Comparison of ENCODE assay signal across 31 cellular contexts in the genomic region with DNA sequence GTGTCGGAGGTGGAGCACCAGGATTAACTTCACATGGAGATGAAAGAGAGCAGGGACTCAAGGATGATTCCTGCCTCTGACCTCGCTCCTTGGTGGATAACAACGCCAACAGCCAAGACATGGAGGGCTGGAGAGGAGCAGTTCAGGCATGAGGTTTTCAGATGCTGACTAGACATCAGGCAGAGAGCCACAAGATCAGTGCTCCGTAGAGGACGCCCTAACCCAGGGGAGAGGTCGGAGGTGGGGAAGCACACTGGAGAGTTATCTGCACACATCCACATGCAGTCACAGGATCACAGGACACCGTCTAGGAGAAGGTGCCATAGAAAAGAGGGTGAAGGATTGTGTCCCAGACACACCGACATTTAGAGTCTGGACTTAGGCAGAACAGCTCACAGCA.
"Had no signal": no experiment of that assay in that cellular context is flagged by ENCODE, and none has a peak within 500 bp of the region (broad histone marks: within the 10 kb centered on the region; RNA-seq: fewer than 3 reads in every experiment).

No MANE protein-coding gene starts in this region.

- H3K9ac ChIP-seq: SK-N-SH had no signal

- H3K4me3 ChIP-seq: cardiac muscle cell, Peyer's patch, SJSA1 had no signal

- H3K36me3 ChIP-seq: brain microvascular endothelial cell, cardiac muscle cell, Peyer's patch, SJSA1 had no signal

- H3K4me2 ChIP-seq: SK-N-SH had no signal

- H3K27me3 ChIP-seq: brain microvascular endothelial cell, cardiac muscle cell, Peyer's patch, SJSA1 had no signal

- H3K9me3 ChIP-seq: Peyer's patch had no signal

- FAIRE-seq: TTC549 had no signal

- DNase-seq: activated CD4-positive, alpha-beta T cell treated with anti-CD3 and anti-CD28 coated beads, Interleukin-2, amount 10 ng/mL, durations not matched to agents 24 days and 14 days; activated CD4-positive, alpha-beta T cell treated with anti-CD3 and anti-CD28 coated beads, Interleukin-2, amount 50 U/mL, for 4 hours; activated CD8-positive, alpha-beta T cell treated with anti-CD3 and anti-CD28 coated beads for 36 hours; activated effector memory CD4-positive, alpha-beta T cell treated with anti-CD3 and anti-CD28 coated beads, Interleukin-2, amount 50 U/mL, for 16 hours; activated naive CD4-positive, alpha-beta T cell; activated naive CD4-positive, alpha-beta T cell treated with anti-CD3 and anti-CD28 coated beads, Interleukin-2, amount 50 U/mL, for 16 hours; activated naive CD8-positive, alpha-beta T cell treated with anti-CD3 and anti-CD28 coated beads for 36 hours; activated T-cell treated with anti-CD3 and anti-CD28 coated beads, Interleukin-2, amount 50 U/mL, for 1 hour; activated T-cell treated with anti-CD3 and anti-CD28 coated beads, Interleukin-2, amount 50 U/mL, for 72 hours; amniotic stem cell; aorta; brain microvascular endothelial cell; NCI-H1092 treated with DMSO at 0.1 percent for 48 hours; NCI-H1417; NCI-H146; NCI-H187; NCI-H2029 treated with DMSO at 0.1 percent for 48 hours; NCI-H2107; NCI-H2171; NCI-H446; NCI-H510A treated with DMSO at 0.1 percent for 48 hours; NCI-H526 treated with DMSO at 0.1 percent for 48 hours; NCI-H774; PC-3; Peyer's patch; RPMI8226; SHP77 treated with DMSO at 0.1 percent for 48 hours; SK-N-SH had no signal

- H3K4me1 ChIP-seq: Peyer's patch, SJSA1 had no signal

- H3K27ac ChIP-seq: brain microvascular endothelial cell, cardiac muscle cell, Peyer's patch, SJSA1 had no signal
